ENCODE assay signal across 21 cellular contexts in the genomic region with DNA sequence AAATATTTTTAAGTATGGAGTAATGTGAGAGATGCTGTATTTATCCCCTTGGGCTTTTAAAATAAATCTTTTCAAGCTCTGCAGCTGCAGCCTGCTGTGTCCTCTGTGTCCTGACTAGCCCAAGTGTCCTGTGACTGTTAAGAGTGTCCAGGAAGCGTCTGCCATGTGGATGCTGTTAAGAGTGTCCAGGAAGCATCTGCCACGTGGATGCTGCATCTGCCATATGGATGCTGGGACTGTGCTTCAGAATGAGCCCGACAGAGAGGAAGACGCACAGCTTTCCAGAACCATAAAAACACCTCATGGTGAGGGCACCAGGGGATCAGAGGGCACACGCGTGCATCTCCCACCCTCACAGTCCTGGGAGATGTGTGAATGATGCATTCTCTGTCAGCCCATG.
DNase-seq lines count a peak whose midpoint lies in the region; ATAC-seq, FAIRE-seq and TF ChIP-seq lines count a peak whose summit lies in the region.
"Had no signal": no experiment of that assay in that cellular context is flagged by ENCODE, and none has a peak within 500 bp of the region (broad histone marks: within the 10 kb centered on the region; RNA-seq: fewer than 3 reads in every experiment).

No MANE protein-coding gene starts in this region.

- H3K4me1 Mint-ChIP-seq in natural killer cell, result no peaks in the 10 kb centered on the region
- H3K4me1 Mint-ChIP-seq: CD4-positive, alpha-beta memory T cell had no signal

- H3K4me3 Mint-ChIP-seq in natural killer cell, result no peak overlapping the region
- H3K4me3 Mint-ChIP-seq: CD4-positive, alpha-beta memory T cell had no signal

- no peak overlapping the region for H3K4me3 ChIP-seq in K562
- no peak overlapping the region for H3K4me3 ChIP-seq in trophoblast cell (ENCODE audit: low read depth, low read length)
- H3K4me3 ChIP-seq: GM12878, GM23248 had no signal

- intact Hi-C loops in K562 (cut with micrococcal nuclease) (no loop called here), natural killer cell (cut with micrococcal nuclease) (no loop called here)

- no peaks in the 10 kb centered on the region for H3K27me3 Mint-ChIP-seq in natural killer cell (ENCODE audit: low read depth in 2 of 2)

- no peak overlapping the region for H3K14ac ChIP-seq in trophoblast cell (ENCODE audit: low read length)

- H2BK120ac ChIP-seq in trophoblast cell (ENCODE audit: insufficient read depth, low read length, poor library complexity), result no peak overlapping the region

- H3K27me3 ChIP-seq in K562 (ENCODE audit: control insufficient read depth in 2 of 2, insufficient read depth in 2 of 2, low read length in 2 of 2) (peaks cover 0 to 11% of the 10 kb centered on the region in 2 experiments; a peak in 1 of 5 replicates), trophoblast cell (ENCODE audit: insufficient read depth, low read length) (no peaks in the 10 kb centered on the region)

- CTCF ChIA-PET in K562 (lab: Yijun Ruan, JAX; ENCODE audit: low intra/inter-chr PET ratio), result no interaction called here

- no peaks in the 10 kb centered on the region for H4K20me1 ChIP-seq in K562 (replicated peaks; ENCODE audit: control insufficient read depth, insufficient read depth, low read length)

- H3K36me3 ChIP-seq in K562 (ENCODE audit: control insufficient read depth, insufficient read depth, low read length) (no peaks in the 10 kb centered on the region), trophoblast cell (ENCODE audit: control insufficient read depth in 1 of 2, insufficient read depth in 2 of 2, low read length in 2 of 2) (no peaks in the 10 kb centered on the region)

- ATAC-seq in K562 (no peak), HG03135 (IDR thresholded peaks at IDR 0.05; ENCODE audit: unreplicated experiment) (no peak), GM18870 (IDR thresholded peaks at IDR 0.05; ENCODE audit: unreplicated experiment) (no peak), natural killer cell (no peak)
- ATAC-seq: GM12878 had no signal

- H3K79me2 ChIP-seq in K562 (ENCODE audit: control insufficient read depth, insufficient read depth, low read length), result no peaks in the 10 kb centered on the region
- H3K79me2 ChIP-seq in trophoblast cell (ENCODE audit: control insufficient read depth, insufficient read depth, low read length, poor library complexity), result no peaks in the 10 kb centered on the region

- H3K9me3 Mint-ChIP-seq in natural killer cell, result no peaks in the 10 kb centered on the region

- POLR2A ChIA-PET in K562 (lab: Yijun Ruan, JAX), result interaction anchor here (0.6 to 0.7 kb wide), 2 partner anchors 21 to 1537 kb away, joined by 3 to 4 read pairs; no protein-coding TSS in a partner anchor

- no peaks in the 10 kb centered on the region for H3K79me1 ChIP-seq in trophoblast cell (ENCODE audit: low read length)

- FAIRE-seq in K562 (lab: Jason Lieb, UNC) (no peak), GM12891 (lab: Jason Lieb, UNC) (no peak)
- FAIRE-seq: GM12878, GM18507, GM19239, H1 had no signal

- H3K9me3 ChIP-seq in K562 (replicated peaks; ENCODE audit: control insufficient read depth, insufficient read depth, low read depth, low read length) (no peaks in the 10 kb centered on the region), trophoblast cell (ENCODE audit: insufficient read depth, low read depth, low read length) (peaks cover 1% of the 10 kb centered on the region)

- 0 out of 2 replicates have a peak overlapping the region, but pooled peaks have one; percentile 19 for H2AFZ ChIP-seq in K562 (ENCODE audit: low read depth, low read length)
- H2AFZ ChIP-seq in trophoblast cell (ENCODE audit: insufficient read depth, low read length, poor library complexity), result no peak overlapping the region
- H2AFZ ChIP-seq: GM23248 had no signal

- 55% methylated on average over 6 of the region's 6 CpGs for WGBS in K562 (ENCODE audit: insufficient coverage, low coverage, missing lambda C conversion rate)
- WGBS in trophoblast cell (ENCODE audit: extremely low coverage, insufficient coverage, insufficient read length), result no CpG with 5 or more reads among the region's 6 CpGs

- H4K12ac ChIP-seq in trophoblast cell (ENCODE audit: low read depth, low read length), result no peak overlapping the region

- H2BK12ac ChIP-seq in trophoblast cell (ENCODE audit: low read length), result no peak overlapping the region

- no peak for TF ChIP-seq CTCF in K562 (IDR thresholded peaks at IDR 0.05 in 2 of 3, conservative IDR thresholded peaks at IDR 0.05 in 1 of 3; ENCODE audit: insufficient read depth in 2 of 3, low read depth in 1 of 3, low read length in 3 of 3)
- no peak for TF ChIP-seq CTCF in natural killer cell (IDR thresholded peaks at IDR 0.05)

- H3K4me1 ChIP-seq in K562 (replicated peaks in 1 of 2; ENCODE audit: control insufficient read depth in 2 of 2, insufficient read depth in 2 of 2, low read length in 2 of 2), result peaks cover 3 to 14% of the 10 kb centered on the region in 2 experiments; a peak in 3 of 5 replicates
- no peaks in the 10 kb centered on the region for H3K4me1 ChIP-seq in trophoblast cell (ENCODE audit: control insufficient read depth in 1 of 2, insufficient read depth in 2 of 2, low read length in 2 of 2)

- H4K8ac ChIP-seq in trophoblast cell (ENCODE audit: low read depth, low read length), result no peak overlapping the region

- H2BK5ac ChIP-seq in trophoblast cell (ENCODE audit: low read depth, low read length, poor library complexity), result no peak overlapping the region

- in situ Hi-C loops in G401 (cut with HindIII; ENCODE audit: low sequenced_read_pairs), result no loop called here
- in situ Hi-C loops in K562 (cut with MboI), result no loop called here

- H3K27ac ChIP-seq in K562 (ENCODE audit: extremely low read depth, low read depth, low read length) (no peak overlapping the region), trophoblast cell (ENCODE audit: low read depth, low read length) (no peak overlapping the region)
- H3K27ac ChIP-seq: GM23248 had no signal

- no peak overlapping the region for H4K91ac ChIP-seq in trophoblast cell (ENCODE audit: low read depth, low read length)

- no peak overlapping the region for H2AK5ac ChIP-seq in trophoblast cell (ENCODE audit: low read length)

- no peaks in the 10 kb centered on the region for H3K36me3 Mint-ChIP-seq in natural killer cell
- H3K36me3 Mint-ChIP-seq: CD4-positive, alpha-beta memory T cell had no signal

- H3K23ac ChIP-seq in trophoblast cell (ENCODE audit: low read length), result no peak overlapping the region

- no peak overlapping the region for H3K18ac ChIP-seq in trophoblast cell (ENCODE audit: low read length)

- no peaks in the 10 kb centered on the region for H3K9me1 ChIP-seq in K562 (ENCODE audit: control insufficient read depth, insufficient read depth, low read length)

- no peak for TF ChIP-seq POLR2A in K562 (conservative IDR thresholded peaks at IDR 0.05)
- no peak for TF ChIP-seq POLR2A in GM12891 (IDR thresholded peaks at IDR 0.05; ENCODE audit: low read depth, low read length)

- H3K27ac Mint-ChIP-seq in natural killer cell, result no peak overlapping the region
- H3K27ac Mint-ChIP-seq: CD4-positive, alpha-beta memory T cell had no signal

- no peak for TF ChIP-seq EP300 in K562 (IDR thresholded peaks at IDR 0.05; ENCODE audit: low read length)

- TF ChIP-seq RAD21 in K562 (CRISPR knock-in tag; conservative IDR thresholded peaks at IDR 0.05 in 1 of 2, IDR thresholded peaks at IDR 0.05 in 1 of 2), result no peak

- no peak overlapping the region for H3K4ac ChIP-seq in trophoblast cell (ENCODE audit: low read depth, low read length)

- H3K9ac ChIP-seq in K562 (ENCODE audit: insufficient read depth in 1 of 2, low read depth in 2 of 2, low read length in 2 of 2) (no peak overlapping the region), trophoblast cell (ENCODE audit: low read length) (peak overlapping the region; percentile 38)
- H3K9ac ChIP-seq: GM23248 had no signal

- BruUV-seq in K562 (replicated peaks; lab: Mats Ljungman, UMichigan), result no TSS peak

- peak; percentile 12 for DNase-seq in G401 (ENCODE audit: low spot score)
- DNase-seq in K562 (ENCODE audit: extremely low read depth in 1 of 4, low spot score in 3 of 4), result no peak
- DNase-seq in left kidney (ENCODE audit: low read depth, low spot score), result peak; percentile 41
- no peak for DNase-seq in trophoblast cell
- no peak for DNase-seq in natural killer cell
- no peak for DNase-seq in GM12891 (ENCODE audit: insufficient read length, low spot score)
- DNase-seq: C1 segment of cervical spinal cord; Calu3; CD4-positive, alpha-beta memory T cell; COR-L47; DND-41; GDM1; GM23248; H7; HCEC 1CT had no signal

- H3K4me2 ChIP-seq in K562 (ENCODE audit: insufficient read depth, low read length) (no peak overlapping the region), trophoblast cell (ENCODE audit: low read length) (no peak overlapping the region)

TF ChIP-seq in K562, 482 proteins besides CTCF, POLR2A, EP300 and RAD21:
- TF ChIP-seq GABPB1 (CRISPR knock-in tag; IDR thresholded peaks at IDR 0.05), result no peak
- no peak for TF ChIP-seq ZFX (CRISPR knock-in tag; IDR thresholded peaks at IDR 0.05)
- no peak for TF ChIP-seq KAT7 (CRISPR knock-in tag; IDR thresholded peaks at IDR 0.05; ENCODE audit: borderline replicate concordance)
- no peak for TF ChIP-seq TARDBP (IDR thresholded peaks at IDR 0.05)

TF ChIP-seq in GM12891, 5 proteins besides CTCF, POLR2A, EP300 and RAD21:
- TF ChIP-seq SPI1 (IDR thresholded peaks at IDR 0.05; ENCODE audit: low read depth, low read length), result no peak
- no peak for TF ChIP-seq POU2F2 (IDR thresholded peaks at IDR 0.05; ENCODE audit: low read depth, low read length)
- no peak for TF ChIP-seq TAF1 (IDR thresholded peaks at IDR 0.05; ENCODE audit: low read depth, low read length)
- no peak for TF ChIP-seq PAX5 (IDR thresholded peaks at IDR 0.05; ENCODE audit: insufficient read depth, low read length, severe bottlenecking)
- TF ChIP-seq POLR2AphosphoS5 (IDR thresholded peaks at IDR 0.05; ENCODE audit: low read depth, low read length), result no peak

Comparison
In these comparisons a context has a peak if more than half of its experiments do, and no peak if none do; other contexts are left out.
1. DNase-seq: peak in G401 (single experiment) and left kidney (single experiment); none in K562 (0 of 4), trophoblast cell (0 of 2), natural killer cell (single experiment) and GM12891 (single experiment).